In the genomic region with DNA sequence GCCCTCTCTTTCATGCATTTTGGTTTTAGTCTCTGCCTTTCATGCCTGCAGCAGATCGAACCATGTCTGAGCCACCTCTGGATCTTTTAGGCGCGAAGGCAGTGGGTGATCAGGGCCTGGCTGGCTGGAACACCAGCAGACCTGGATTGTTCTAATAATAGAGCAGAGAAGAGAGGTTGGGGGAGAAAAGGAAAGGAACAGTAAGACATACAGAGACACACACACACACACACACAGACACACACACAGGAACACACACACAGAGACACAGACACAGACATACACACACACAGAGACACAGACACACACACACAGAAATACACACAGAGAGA, we compare ENCODE assay signal across 31 cellular contexts. TPM values are rescaled to one million over a fixed set of nuclear protein-coding genes. Genes with fewer than 3 reads are reported as not detected.
"Had no signal": no experiment of that assay in that cellular context is flagged by ENCODE, and none has a peak within 500 bp of the region (broad histone marks: within the 10 kb centered on the region; RNA-seq: fewer than 3 reads in every experiment).

No MANE protein-coding gene starts in this region.

- H3K36me3 Mint-ChIP-seq: activated naive CD4-positive, alpha-beta T cell treated with anti-CD3 and anti-CD28 coated beads, Interleukin-2, amount 10 ng/mL, durations not matched to agents 7 days and 5 days; activated naive CD4-positive, alpha-beta T cell treated with anti-CD3 and anti-CD28 coated beads, Interleukin-2, amount 50 U/mL, for 72 hours; activated naive CD8-positive, alpha-beta T cell treated with anti-CD3 and anti-CD28 coated beads, Interleukin-2, amount 10 ng/mL, durations not matched to agents 7 days and 5 days; brain; WTC11 had no signal

- H3K36me3 ChIP-seq: ascending aorta, breast epithelium, cardiac muscle cell, esophagus muscularis mucosa, gastrocnemius medialis had no signal

- H3K27me3 ChIP-seq: ascending aorta, breast epithelium, cardiac muscle cell, foreskin keratinocyte, gastrocnemius medialis had no signal

- H3K27ac Mint-ChIP-seq: activated CD4-positive, alpha-beta memory T cell treated with anti-CD3 and anti-CD28 coated beads, Interleukin-2, amount 10 ng/mL, durations not matched to agents 7 days and 5 days; activated CD4-positive, alpha-beta T cell treated with anti-CD3 and anti-CD28 coated beads, Interleukin-2, amount 10 ng/mL, durations not matched to agents 7 days and 5 days; activated naive CD4-positive, alpha-beta T cell treated with anti-CD3 and anti-CD28 coated beads, Interleukin-2, amount 10 ng/mL, durations not matched to agents 7 days and 5 days; activated naive CD4-positive, alpha-beta T cell treated with anti-CD3 and anti-CD28 coated beads, Interleukin-2, amount 50 U/mL, for 72 hours; activated naive CD8-positive, alpha-beta T cell treated with anti-CD3 and anti-CD28 coated beads, Interleukin-2, amount 10 ng/mL, durations not matched to agents 7 days and 5 days; activated T-helper 1 cell treated with anti-CD3 and anti-CD28 coated beads, Interleukin-12 subunit alpha, Interleukin-12 subunit beta, Interleukin-2, Interleukin-4 antibody, amounts not matched to agents 30 ng/mL and 10 ng/mL and 1 ng/mL, durations not matched to agents 14 hours and 24 hours and 36 hours; activated T-helper 2 cell treated with anti-CD3 and anti-CD28 coated beads, Interferon-gamma antibody, Interleukin-2, Interleukin-4, amounts not matched to agents 10 μg/mL and 5 μg/mL and 100 μg/mL, durations not matched to agents 14 hours and 24 hours and 36 hours; brain; dendritic cell treated with granulocyte-macrophage colony-stimulating factor and Interleukin-4, amounts not matched to agents 40 ng/mL and 50 ng/mL, for 4 days; effector memory CD8-positive, alpha-beta T cell; T-helper 17 cell; WTC11 had no signal

- H3K4me3 ChIP-seq: ascending aorta, breast epithelium, cardiac muscle cell, coronary artery, dorsolateral prefrontal cortex, esophagus muscularis mucosa, gastrocnemius medialis had no signal

- H3K9me3 ChIP-seq: gastrocnemius medialis had no signal

- ATAC-seq: activated naive CD4-positive, alpha-beta T cell treated with anti-CD3 and anti-CD28 coated beads, Interleukin-2, amount 50 U/mL, for 72 hours; effector memory CD8-positive, alpha-beta T cell; foreskin keratinocyte; gastrocnemius medialis; T-helper 17 cell; WTC11 had no signal

- H3K27ac ChIP-seq: ascending aorta, breast epithelium, cardiac muscle cell, coronary artery, dorsolateral prefrontal cortex, esophagus muscularis mucosa, foreskin keratinocyte, gastrocnemius medialis had no signal

- H3K27me3 Mint-ChIP-seq: activated CD4-positive, alpha-beta memory T cell treated with anti-CD3 and anti-CD28 coated beads, Interleukin-2, amount 10 ng/mL, durations not matched to agents 7 days and 5 days; activated CD4-positive, alpha-beta T cell treated with anti-CD3 and anti-CD28 coated beads, Interleukin-2, amount 10 ng/mL, durations not matched to agents 7 days and 5 days; activated naive CD4-positive, alpha-beta T cell treated with anti-CD3 and anti-CD28 coated beads, Interleukin-2, amount 10 ng/mL, durations not matched to agents 7 days and 5 days; activated naive CD8-positive, alpha-beta T cell treated with anti-CD3 and anti-CD28 coated beads, Interleukin-2, amount 10 ng/mL, durations not matched to agents 7 days and 5 days; brain; T-helper 17 cell had no signal

- DNase-seq: activated CD4-positive, alpha-beta memory T cell treated with anti-CD3 and anti-CD28 coated beads, Interleukin-2, amount 10 ng/mL, durations not matched to agents 7 days and 5 days; activated CD4-positive, alpha-beta T cell treated with anti-CD3 and anti-CD28 coated beads for 1 hour; activated CD4-positive, alpha-beta T cell treated with anti-CD3 and anti-CD28 coated beads for 4 hours; activated CD4-positive, alpha-beta T cell treated with anti-CD3 and anti-CD28 coated beads, Interleukin-2, amount 10 ng/mL, durations not matched to agents 7 days and 5 days; activated CD4-positive, alpha-beta T cell treated with anti-CD3 and anti-CD28 coated beads, Interleukin-2, amount 50 U/mL, for 4 hours; activated effector memory CD4-positive, alpha-beta T cell treated with anti-CD3 and anti-CD28 coated beads, Interleukin-2, amount 50 U/mL, for 16 hours; activated naive CD4-positive, alpha-beta T cell treated with anti-CD3 and anti-CD28 coated beads, Interleukin-2, amount 10 ng/mL, durations not matched to agents 7 days and 5 days; activated naive CD8-positive, alpha-beta T cell treated with anti-CD3 and anti-CD28 coated beads, Interleukin-2, amount 10 ng/mL, durations not matched to agents 7 days and 5 days; activated T-cell treated with anti-CD3 and anti-CD28 coated beads, Interleukin-2, amount 50 U/mL, for 1 hour; activated T-cell treated with anti-CD3 and anti-CD28 coated beads, Interleukin-2, amount 50 U/mL, for 48 hours; dorsolateral prefrontal cortex; effector CD4-positive, alpha-beta T cell; effector memory CD8-positive, alpha-beta T cell; erythroblast; foreskin keratinocyte; gastrocnemius medialis; glutamatergic neuron; T-helper 1 cell; T-helper 17 cell had no signal

- H3K4me1 ChIP-seq: ascending aorta, breast epithelium, esophagus muscularis mucosa, foreskin keratinocyte, gastrocnemius medialis had no signal

- H3K4me1 Mint-ChIP-seq: activated CD4-positive, alpha-beta memory T cell treated with anti-CD3 and anti-CD28 coated beads, Interleukin-2, amount 10 ng/mL, durations not matched to agents 7 days and 5 days; activated CD4-positive, alpha-beta T cell treated with anti-CD3 and anti-CD28 coated beads, Interleukin-2, amount 10 ng/mL, durations not matched to agents 7 days and 5 days; activated naive CD4-positive, alpha-beta T cell treated with anti-CD3 and anti-CD28 coated beads, Interleukin-2, amount 10 ng/mL, durations not matched to agents 7 days and 5 days; activated naive CD8-positive, alpha-beta T cell treated with anti-CD3 and anti-CD28 coated beads, Interleukin-2, amount 10 ng/mL, durations not matched to agents 7 days and 5 days; brain; central memory CD8-positive, alpha-beta T cell; T-helper 17 cell; WTC11 had no signal

- H3K9me3 Mint-ChIP-seq: activated naive CD4-positive, alpha-beta T cell treated with anti-CD3 and anti-CD28 coated beads, Interleukin-2, amount 10 ng/mL, durations not matched to agents 7 days and 5 days; activated T-helper 1 cell treated with anti-CD3 and anti-CD28 coated beads, Interleukin-12 subunit alpha, Interleukin-12 subunit beta, Interleukin-2, Interleukin-4 antibody, amounts not matched to agents 30 ng/mL and 10 ng/mL and 1 ng/mL, durations not matched to agents 14 hours and 24 hours and 36 hours; effector memory CD8-positive, alpha-beta T cell had no signal

- H3K4me3 Mint-ChIP-seq: activated CD4-positive, alpha-beta memory T cell treated with anti-CD3 and anti-CD28 coated beads, Interleukin-2, amount 10 ng/mL, durations not matched to agents 7 days and 5 days; activated CD4-positive, alpha-beta T cell treated with anti-CD3 and anti-CD28 coated beads, Interleukin-2, amount 10 ng/mL, durations not matched to agents 7 days and 5 days; activated naive CD4-positive, alpha-beta T cell treated with anti-CD3 and anti-CD28 coated beads, Interleukin-2, amount 10 ng/mL, durations not matched to agents 7 days and 5 days; activated naive CD8-positive, alpha-beta T cell treated with anti-CD3 and anti-CD28 coated beads, Interleukin-2, amount 10 ng/mL, durations not matched to agents 7 days and 5 days; activated T-helper 1 cell treated with anti-CD3 and anti-CD28 coated beads, Interleukin-12 subunit alpha, Interleukin-12 subunit beta, Interleukin-2, Interleukin-4 antibody, amounts not matched to agents 30 ng/mL and 10 ng/mL and 1 ng/mL, durations not matched to agents 14 hours and 24 hours and 36 hours; brain; central memory CD8-positive, alpha-beta T cell; dendritic cell treated with granulocyte-macrophage colony-stimulating factor and Interleukin-4, amounts not matched to agents 40 ng/mL and 50 ng/mL, for 4 days; effector memory CD8-positive, alpha-beta T cell; T-helper 17 cell; WTC11 had no signal

RNA-seq across cellular contexts. Expression of a gene that starts 38.2 kb away (rescaled TPM):
- total RNA-seq: activated CD4-positive, alpha-beta memory T cell treated with anti-CD3 and anti-CD28 coated beads, Interleukin-2, amount 10 ng/mL, durations not matched to agents 7 days and 5 days; activated CD4-positive, alpha-beta T cell treated with anti-CD3 and anti-CD28 coated beads, Interleukin-2, amount 10 ng/mL, durations not matched to agents 7 days and 5 days; activated naive CD4-positive, alpha-beta T cell treated with anti-CD3 and anti-CD28 coated beads, Interleukin-2, amount 50 U/mL, for 72 hours; activated naive CD8-positive, alpha-beta T cell treated with anti-CD3 and anti-CD28 coated beads, Interleukin-2, amount 10 ng/mL, durations not matched to agents 7 days and 5 days; activated T-helper 1 cell treated with anti-CD3 and anti-CD28 coated beads, Interleukin-12 subunit alpha, Interleukin-12 subunit beta, Interleukin-2, Interleukin-4 antibody, amounts not matched to agents 30 ng/mL and 10 ng/mL and 1 ng/mL, durations not matched to agents 14 hours and 24 hours and 36 hours; activated T-helper 2 cell treated with anti-CD3 and anti-CD28 coated beads, Interferon-gamma antibody, Interleukin-2, Interleukin-4, amounts not matched to agents 10 μg/mL and 5 μg/mL and 100 μg/mL, durations not matched to agents 14 hours and 24 hours and 36 hours; cardiac muscle cell; foreskin keratinocyte; T-helper 17 cell had no signal
